ENCODE assay signal across 24 cellular contexts in genomic region chr22:35811670-35812069, GRCh38.
"Had no signal": no experiment of that assay in that cellular context is flagged by ENCODE, and none has a peak within 500 bp of the region (broad histone marks: within the 10 kb centered on the region; RNA-seq: fewer than 3 reads in every experiment).

No MANE protein-coding gene starts in this region.

- ATAC-seq: naive thymus-derived CD4-positive, alpha-beta T cell; natural killer cell; psoas muscle; right cardiac atrium; stimulated activated effector memory CD8-positive, alpha-beta T cell treated with anti-CD3 and anti-CD28 coated beads, Interleukin-12 subunit alpha, Interleukin-12 subunit beta, amount 100 ng/mL, for 72 hours; stimulated activated naive B cell treated with anti-CD40 and anti-IgM and Interleukin-4, amounts not matched to agents 10 μg/mL and 1 μg/mL and 100 μg/mL, for 72 hours; upper lobe of right lung had no signal

- H3K4me2 ChIP-seq: neural progenitor cell had no signal

- DNase-seq: naive thymus-derived CD4-positive, alpha-beta T cell; natural killer cell; occipital lobe; ovary; posterior cingulate gyrus; psoas muscle; right cardiac atrium; sigmoid colon; small intestine; stimulated activated CD4-positive, alpha-beta T cell treated with anti-CD3 and anti-CD28 coated beads, Interleukin-15, amount 100 ng/mL, for 24 hours; stimulated activated CD4-positive, alpha-beta T cell treated with anti-CD3 and anti-CD28 coated beads, Interleukin-2, amount 100 ng/mL, for 24 hours; stimulated activated CD4-positive, alpha-beta T cell treated with anti-CD3 and anti-CD28 coated beads, Interleukin-2, amount 100 ng/mL, for 48 hours; stimulated activated CD4-positive, alpha-beta T cell treated with anti-CD3 and anti-CD28 coated beads, Interleukin-4, amount 100 ng/mL, for 24 hours; stimulated activated naive B cell treated with anti-CD40 and anti-IgM and Interleukin-4, amounts not matched to agents 10 μg/mL and 1 μg/mL and 100 μg/mL, for 72 hours; stimulated activated naive CD4-positive, alpha-beta T cell treated with Interleukin-2 at 50 U/mL for 16 hours; stomach; thyroid gland; upper lobe of right lung; uterus had no signal

- H3K27ac ChIP-seq: neural progenitor cell, ovary, parathyroid adenoma, psoas muscle, sigmoid colon, stomach, thoracic aorta, thyroid gland, tibial nerve, upper lobe of right lung, uterus had no signal

- H3K9me3 ChIP-seq: ovary, thoracic aorta, thyroid gland, upper lobe of right lung, uterus had no signal

- H3K36me3 ChIP-seq: ovary, uterus had no signal

- H2AFZ ChIP-seq: neural progenitor cell, parathyroid adenoma had no signal

- H3K27me3 ChIP-seq: neural progenitor cell, ovary, sigmoid colon, stomach, thyroid gland, tibial nerve, upper lobe of right lung, uterus had no signal

- FAIRE-seq: small intestine had no signal

- H3K4me1 ChIP-seq: neural progenitor cell, parathyroid adenoma, upper lobe of right lung had no signal

- H3K4me3 ChIP-seq: neural progenitor cell, ovary, psoas muscle, sigmoid colon, stomach, thoracic aorta, thyroid gland, tibial nerve, upper lobe of right lung, uterus had no signal

- H3K9ac ChIP-seq: neural progenitor cell, parathyroid adenoma had no signal
